Comparison of ENCODE assay signal across 22 cellular contexts in genomic region chr2:28401-28975, GRCh38. TPM values are rescaled to one million over a fixed set of nuclear protein-coding genes. Genes with fewer than 3 reads are reported as not detected.
DNase-seq lines count a peak whose midpoint lies in the region; ATAC-seq and TF ChIP-seq lines count a peak whose summit lies in the region.
"Had no signal": no experiment of that assay in that cellular context is flagged by ENCODE, and none has a peak within 500 bp of the region (broad histone marks: within the 10 kb centered on the region; RNA-seq: fewer than 3 reads in every experiment).

No MANE protein-coding gene starts in this region.

- no peak overlapping the region for H3K4me2 ChIP-seq in GM23248 (ENCODE audit: unreplicated experiment)

- in situ Hi-C loops in GM23248 (cut with MboI), result no loop called here

- no peak overlapping the region for H3K4me3 Mint-ChIP-seq in activated CD4-positive, alpha-beta memory T cell treated with anti-CD3 and anti-CD28 coated beads, Interleukin-2, amount 10 ng/mL, durations not matched to agents 7 days and 5 days
- no peak overlapping the region for H3K4me3 Mint-ChIP-seq in activated CD4-positive, alpha-beta memory T cell treated with anti-CD3 and anti-CD28 coated beads for 36 hours
- no peak overlapping the region for H3K4me3 Mint-ChIP-seq in CD8-positive, alpha-beta T cell
- no peak overlapping the region for H3K4me3 Mint-ChIP-seq in T-cell
- peak overlapping the region in 4 of 10 donors; percentile 2 to 15 (median 8) for H3K4me3 Mint-ChIP-seq in naive thymus-derived CD8-positive, alpha-beta T cell
- H3K4me3 Mint-ChIP-seq: H9 had no signal

- peaks cover 71% of the 10 kb centered on the region for H3K4me1 Mint-ChIP-seq in activated CD4-positive, alpha-beta memory T cell treated with anti-CD3 and anti-CD28 coated beads, Interleukin-2, amount 10 ng/mL, durations not matched to agents 7 days and 5 days
- peaks cover 44% of the 10 kb centered on the region for H3K4me1 Mint-ChIP-seq in activated CD4-positive, alpha-beta memory T cell treated with anti-CD3 and anti-CD28 coated beads for 36 hours (ENCODE audit: low read depth)
- H3K4me1 Mint-ChIP-seq in CD8-positive, alpha-beta T cell (ENCODE audit: low read depth), result peaks cover 32% of the 10 kb centered on the region
- peaks cover 36 to 48% (median 41%) of the 10 kb centered on the region in 3 donors for H3K4me1 Mint-ChIP-seq in T-cell
- H3K4me1 Mint-ChIP-seq in naive thymus-derived CD8-positive, alpha-beta T cell, result peaks cover 12 to 41% (median 37%) of the 10 kb centered on the region in 4 donors
- H3K4me1 Mint-ChIP-seq: H9 had no signal

- CTCF ChIA-PET in activated CD4-positive, alpha-beta memory T cell treated with anti-CD3 and anti-CD28 coated beads, Interleukin-2, amount 10 ng/mL, durations not matched to agents 7 days and 5 days (lab: Charles Lee), result interaction anchor here (1.2 kb wide), 1 partner anchor 9 kb away, joined by 3 read pairs; no protein-coding TSS in a partner anchor
- CTCF ChIA-PET in activated CD4-positive, alpha-beta memory T cell treated with anti-CD3 and anti-CD28 coated beads for 36 hours (lab: Charles Lee), result interaction anchor here (1.0 to 1.9 kb wide), 2 partner anchors 9 to 16 kb away, joined by 3 to 7 read pairs; no protein-coding TSS in a partner anchor
- CTCF ChIA-PET in CD8-positive, alpha-beta T cell (lab: Charles Lee), result interaction anchor here (0.6 kb wide), 1 partner anchor 9 kb away, joined by 3 read pairs; no protein-coding TSS in a partner anchor
- CTCF ChIA-PET in T-cell (lab: Charles Lee), result no interaction called here

- no peaks in the 10 kb centered on the region for H3K27me3 Mint-ChIP-seq in activated CD4-positive, alpha-beta memory T cell treated with anti-CD3 and anti-CD28 coated beads, Interleukin-2, amount 10 ng/mL, durations not matched to agents 7 days and 5 days
- H3K27me3 Mint-ChIP-seq in activated CD4-positive, alpha-beta memory T cell treated with anti-CD3 and anti-CD28 coated beads for 36 hours, result no peaks in the 10 kb centered on the region
- peaks cover 2% of the 10 kb centered on the region for H3K27me3 Mint-ChIP-seq in CD8-positive, alpha-beta T cell (ENCODE audit: low read depth)
- peaks cover 0 to 6% of the 10 kb centered on the region in 2 donors for H3K27me3 Mint-ChIP-seq in T-cell
- H3K27me3 Mint-ChIP-seq in naive thymus-derived CD8-positive, alpha-beta T cell, result peaks cover 0 to 1% (median 0%) of the 10 kb centered on the region in 5 donors

- no peak for TF ChIP-seq CTCF in CD8-positive, alpha-beta T cell (IDR thresholded peaks at IDR 0.05)

- 17 to 20% methylated on average over 5 of the region's 5 CpGs for WGBS in GM23248 (ENCODE audit: low coverage in 1 of 2, low lambda C conversion rate in 2 of 2, missing lambda C conversion rate in 2 of 2), 2 experiments

- POLR2A ChIA-PET in activated CD4-positive, alpha-beta memory T cell treated with anti-CD3 and anti-CD28 coated beads, Interleukin-2, amount 10 ng/mL, durations not matched to agents 7 days and 5 days (lab: Charles Lee), result interaction anchor here (1.3 kb wide), 1 partner anchor 17 kb away, joined by 6 read pairs; the partner anchor contains the start of gene FAM110C
- POLR2A ChIA-PET in activated CD4-positive, alpha-beta memory T cell treated with anti-CD3 and anti-CD28 coated beads for 36 hours (lab: Charles Lee), result no interaction called here
- POLR2A ChIA-PET in CD8-positive, alpha-beta T cell (lab: Charles Lee), result no interaction called here
- POLR2A ChIA-PET in T-cell (lab: Charles Lee), result no interaction called here
- POLR2A ChIA-PET in naive thymus-derived CD8-positive, alpha-beta T cell (lab: Charles Lee), result no interaction called here

- no peaks in the 10 kb centered on the region for H3K36me3 ChIP-seq in CD8-positive, alpha-beta T cell (ENCODE audit: insufficient read depth, low read length)
- no peaks in the 10 kb centered on the region for H3K36me3 ChIP-seq in GM23248 (ENCODE audit: low read depth)

- peaks cover 20% of the 10 kb centered on the region for H3K4me1 ChIP-seq in CD8-positive, alpha-beta T cell (ENCODE audit: insufficient read depth, low read length)
- no peaks in the 10 kb centered on the region for H3K4me1 ChIP-seq in GM23248 (ENCODE audit: insufficient read depth)

- intact Hi-C loops in activated CD4-positive, alpha-beta memory T cell treated with anti-CD3 and anti-CD28 coated beads for 36 hours (cut with micrococcal nuclease), result no loop called here
- intact Hi-C loops in CD8-positive, alpha-beta T cell (cut with DNase I, micrococcal nuclease), result no loop called here

- H3K9me2 ChIP-seq in GM23248 (ENCODE audit: insufficient read depth), result no peaks in the 10 kb centered on the region

- H3K4me3 ChIP-seq in CD8-positive, alpha-beta T cell (ENCODE audit: low read depth, low read length), result no peak overlapping the region
- no peak overlapping the region for H3K4me3 ChIP-seq in GM23248

- H3K36me3 Mint-ChIP-seq in activated CD4-positive, alpha-beta memory T cell treated with anti-CD3 and anti-CD28 coated beads, Interleukin-2, amount 10 ng/mL, durations not matched to agents 7 days and 5 days (ENCODE audit: low read depth), result peaks cover 13% of the 10 kb centered on the region
- no peaks in the 10 kb centered on the region for H3K36me3 Mint-ChIP-seq in activated CD4-positive, alpha-beta memory T cell treated with anti-CD3 and anti-CD28 coated beads for 36 hours
- no peaks in the 10 kb centered on the region for H3K36me3 Mint-ChIP-seq in CD8-positive, alpha-beta T cell
- H3K36me3 Mint-ChIP-seq in T-cell, result no peaks in the 10 kb centered on the region
- H3K36me3 Mint-ChIP-seq in naive thymus-derived CD8-positive, alpha-beta T cell, result no peaks in the 10 kb centered on the region

- H3K79me2 ChIP-seq in GM23248 (ENCODE audit: insufficient read depth), result no peaks in the 10 kb centered on the region

- no peak overlapping the region for H2AFZ ChIP-seq in GM23248

- no peak overlapping the region for H3K9ac ChIP-seq in GM23248

- no peaks in the 10 kb centered on the region for H3K9me3 ChIP-seq in CD8-positive, alpha-beta T cell (ENCODE audit: low read length)
- H3K9me3 ChIP-seq in GM23248 (ENCODE audit: low read depth), result no peaks in the 10 kb centered on the region

- no peak overlapping the region for H3K27ac ChIP-seq in CD8-positive, alpha-beta T cell (ENCODE audit: low read depth, low read length)
- H3K27ac ChIP-seq in GM23248, result no peak overlapping the region

- no peaks in the 10 kb centered on the region for H4K20me1 ChIP-seq in GM23248 (ENCODE audit: insufficient read depth)

- peak overlapping the region; percentile 71 for H3K27ac Mint-ChIP-seq in activated CD4-positive, alpha-beta memory T cell treated with anti-CD3 and anti-CD28 coated beads, Interleukin-2, amount 10 ng/mL, durations not matched to agents 7 days and 5 days
- no peak overlapping the region for H3K27ac Mint-ChIP-seq in activated CD4-positive, alpha-beta memory T cell treated with anti-CD3 and anti-CD28 coated beads for 36 hours
- H3K27ac Mint-ChIP-seq in CD8-positive, alpha-beta T cell, result peak overlapping the region; percentile 30
- peak overlapping the region; percentile 29 to 42 for H3K27ac Mint-ChIP-seq in T-cell
- H3K27ac Mint-ChIP-seq in naive thymus-derived CD8-positive, alpha-beta T cell, result peak overlapping the region in 6 of 10 donors; percentile 1 to 29 (median 9)
- H3K27ac Mint-ChIP-seq: H9 had no signal

- H3K9me3 Mint-ChIP-seq in activated CD4-positive, alpha-beta memory T cell treated with anti-CD3 and anti-CD28 coated beads, Interleukin-2, amount 10 ng/mL, durations not matched to agents 7 days and 5 days, result peaks cover 6% of the 10 kb centered on the region
- H3K9me3 Mint-ChIP-seq in activated CD4-positive, alpha-beta memory T cell treated with anti-CD3 and anti-CD28 coated beads for 36 hours, result no peaks in the 10 kb centered on the region
- H3K9me3 Mint-ChIP-seq in CD8-positive, alpha-beta T cell, result no peaks in the 10 kb centered on the region
- H3K9me3 Mint-ChIP-seq in T-cell, result no peaks in the 10 kb centered on the region
- H3K9me3 Mint-ChIP-seq in naive thymus-derived CD8-positive, alpha-beta T cell, result no peaks in the 10 kb centered on the region
- H3K9me3 Mint-ChIP-seq: H9 had no signal

- DNase-seq in activated CD4-positive, alpha-beta memory T cell treated with anti-CD3 and anti-CD28 coated beads, Interleukin-2, amount 10 ng/mL, durations not matched to agents 7 days and 5 days, result no peak
- DNase-seq in activated CD4-positive, alpha-beta memory T cell treated with anti-CD3 and anti-CD28 coated beads for 36 hours, result no peak
- DNase-seq in CD8-positive, alpha-beta T cell, result no peak
- DNase-seq in T-cell (no peak), GM23248 (no peak), GM03348 (ENCODE audit: low spot score) (no peak), H4 (ENCODE audit: low spot score) (no peak)
- DNase-seq in naive thymus-derived CD8-positive, alpha-beta T cell, result peak in 1 of 10 donors; percentile 19
- DNase-seq: C1 segment of cervical spinal cord, COR-L47, DMS153, EL, H9, IMR-90, NCI-H1930, NCI-H2171, NCI-H446 treated with DMSO at 0.1 percent for 48 hours, NCI-H748 treated with DMSO at 0.1 percent for 48 hours, OCI-M1, SIG-M5 had no signal

- no peaks in the 10 kb centered on the region for H3F3A ChIP-seq in GM23248 (ENCODE audit: insufficient read depth)

- no peaks in the 10 kb centered on the region for H3K27me3 ChIP-seq in CD8-positive, alpha-beta T cell (ENCODE audit: insufficient read depth, low read length)
- no peaks in the 10 kb centered on the region for H3K27me3 ChIP-seq in GM23248 (replicated peaks; ENCODE audit: insufficient read depth)

- no peak for ATAC-seq in CD8-positive, alpha-beta T cell
- no peak for ATAC-seq in T-cell (replicated peaks in 1 of 4)
- peak in 1 of 2 donors; percentile 35 for ATAC-seq in naive thymus-derived CD8-positive, alpha-beta T cell

RNA-seq across cellular contexts. Expression of gene FAM110C, which starts 17.8 kb away (rescaled TPM):
- 1 to 10 TPM; 4.8 to 5.1 TPM for total RNA-seq in activated CD4-positive, alpha-beta memory T cell treated with anti-CD3 and anti-CD28 coated beads, Interleukin-2, amount 10 ng/mL, durations not matched to agents 7 days and 5 days
- 1 to 10 TPM; 3.1 to 3.6 TPM for total RNA-seq in activated CD4-positive, alpha-beta memory T cell treated with anti-CD3 and anti-CD28 coated beads for 36 hours
- under 1 TPM; 0.19 to 0.41 TPM for total RNA-seq in CD8-positive, alpha-beta T cell
- total RNA-seq in T-cell, result 1 to 10 TPM in 2 of 5 donors, under 1 TPM in 3; 0.35 to 1.9 (median 0.72) TPM
- under 1 TPM; 0.16 to 0.91 TPM for total RNA-seq in naive thymus-derived CD8-positive, alpha-beta T cell
- under 1 TPM in 1 of 3 donors, not detected in 2; 0.13 TPM for polyA plus RNA-seq in naive thymus-derived CD8-positive, alpha-beta T cell
- total RNA-seq in GM23248 (2014; rRNA removed; shearing (Covaris generic)), result not detected in 2 replicates
- not detected in 2 replicates for polyA plus RNA-seq in GM23248 (2016; fragmentation: Nextera tagmentation; extraction: Ambion mirVana)
- total RNA-seq in H4 (2014; rRNA removed; shearing (Covaris generic)), result 0.12 and 0.15 TPM in 2 replicates
- total RNA-seq: IMR-90, LHCN-M2, RPMI7951 had no signal
- polyA plus RNA-seq: IMR-90 had no signal

Comparison
In these comparisons a context has a peak if more than half of its experiments do, and no peak if none do; other contexts are left out.
1. CTCF ChIA-PET loops: an anchor here in activated CD4-positive, alpha-beta memory T cell treated with anti-CD3 and anti-CD28 coated beads, Interleukin-2, amount 10 ng/mL, durations not matched to agents 7 days and 5 days (1.2 kb wide), activated CD4-positive, alpha-beta memory T cell treated with anti-CD3 and anti-CD28 coated beads for 36 hours (1.0 to 1.9 kb wide) and CD8-positive, alpha-beta T cell (0.6 kb wide); none called in T-cell.